ENCODE assay signal across 1 cellular context in genomic region chr11:86678823-86679222, GRCh38.
A peak's percentile ranks its signal among the peaks of the same experiment; 100 is the strongest.
TF ChIP-seq lines count a peak whose summit lies in the region.

No MANE protein-coding gene starts in this region.

TF ChIP-seq in SK-N-SH, 30 proteins besides CTCF, POLR2A, EP300 and RAD21:
- TF ChIP-seq ELF1 (IDR thresholded peaks at IDR 0.05) (no peak), MXI1 (IDR thresholded peaks at IDR 0.05; ENCODE audit: low read depth, low read length) (no peak), TCF12 (IDR thresholded peaks at IDR 0.05) (peak; percentile 76), NFIC (IDR thresholded peaks at IDR 0.05; ENCODE audit: borderline replicate concordance) (peak; percentile 18; the same call in 1 of the 2 replicates), JUND (IDR thresholded peaks at IDR 0.05) (peak; percentile 39), GATA2 (CRISPR knock-in tag; IDR thresholded peaks at IDR 0.05) (peak; percentile 9; the same call in 1 of the 2 replicates), FOSL2 (IDR thresholded peaks at IDR 0.05; ENCODE audit: borderline replicate concordance, low read depth) (peak; percentile 22; the same call in 1 of the 2 replicates), PBX3 (IDR thresholded peaks at IDR 0.05) (peak; percentile 54; the same call in 1 of the 2 replicates)
